ENCODE assay signal across 12 cellular contexts in the genomic region with DNA sequence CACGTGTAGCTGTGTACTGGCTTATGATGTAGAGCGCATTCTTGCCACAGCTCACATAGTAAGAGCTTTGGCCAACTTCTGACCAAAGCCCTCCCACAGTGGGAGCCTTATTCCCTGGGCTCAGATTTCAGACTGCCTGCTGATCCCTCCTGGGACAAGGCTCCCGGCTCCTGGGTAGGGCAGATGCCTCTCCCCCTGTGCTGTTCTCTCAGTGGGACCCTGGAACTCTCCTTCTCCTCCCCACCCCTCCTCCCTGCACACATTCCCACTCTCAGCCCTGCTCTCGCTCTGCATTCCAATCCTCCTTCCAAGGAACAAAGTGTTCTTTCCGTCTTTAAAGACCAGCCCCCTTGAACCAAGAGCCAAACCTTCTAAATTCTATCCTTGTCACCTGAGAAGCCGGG. TPM values are rescaled to one million over a fixed set of nuclear protein-coding genes. Genes with fewer than 3 reads are reported as not detected.
DNase-seq lines count a peak whose midpoint lies in the region; ATAC-seq and TF ChIP-seq lines count a peak whose summit lies in the region.
"Had no signal": no experiment of that assay in that cellular context is flagged by ENCODE, and none has a peak within 500 bp of the region (broad histone marks: within the 10 kb centered on the region; RNA-seq: fewer than 3 reads in every experiment).

No MANE protein-coding gene starts in this region.

- peak overlapping the region; percentile 92 for H3K27ac ChIP-seq in CD4-positive, alpha-beta T cell (ENCODE audit: low read depth, low read length)
- peak overlapping the region; percentile 97 for H3K27ac ChIP-seq in neutrophil

- H3K27me3 ChIP-seq in CD4-positive, alpha-beta T cell (ENCODE audit: control insufficient read depth, insufficient read depth, low read length) = no peaks in the 10 kb centered on the region
- H3K27me3 ChIP-seq in Loucy (ENCODE audit: insufficient read depth, low read length, poor library complexity, severe bottlenecking) (no peaks in the 10 kb centered on the region), neutrophil (no peaks in the 10 kb centered on the region)

- H3K4me1 ChIP-seq in Loucy (ENCODE audit: insufficient read depth, low read length, poor library complexity, severe bottlenecking) (peaks cover 81% of the 10 kb centered on the region), neutrophil (ENCODE audit: control insufficient read depth in 1 of 2, insufficient read depth in 1 of 2, low read depth in 1 of 2, low read length in 1 of 2) (peaks cover 94 to 97% of the 10 kb centered on the region in 2 experiments)

- H3K36me3 Mint-ChIP-seq in CD4-positive, alpha-beta T cell (ENCODE audit: low read depth) = peaks cover 81% of the 10 kb centered on the region

- H3K9ac ChIP-seq in Loucy (ENCODE audit: low read depth, low read length, poor library complexity, severe bottlenecking) = peak overlapping the region; percentile 83

- H3K36me3 ChIP-seq in Loucy (ENCODE audit: insufficient read depth, low read length) (peaks cover 59% of the 10 kb centered on the region), neutrophil (peaks cover 87% of the 10 kb centered on the region)

- H3K4me1 Mint-ChIP-seq in CD4-positive, alpha-beta T cell (ENCODE audit: low read depth) = peaks cover 93% of the 10 kb centered on the region

- peak overlapping the region; percentile 96 for H3K27ac Mint-ChIP-seq in CD4-positive, alpha-beta T cell
- H3K27ac Mint-ChIP-seq: memory B cell had no signal

- CTCF ChIA-PET in CD4-positive, alpha-beta T cell (lab: Charles Lee) = interaction anchor here (1.3 to 2.1 kb wide), 2 partner anchors 16 to 17 kb away, joined by 3 to 14 read pairs; partner anchors contain the start of gene LCP2

- no peak overlapping the region for H2AFZ ChIP-seq in Loucy (ENCODE audit: low read length)

- H3K79me2 ChIP-seq in Loucy (ENCODE audit: insufficient read depth, low read length) = peaks cover 82% of the 10 kb centered on the region

- H3K9me3 ChIP-seq in CD4-positive, alpha-beta T cell (ENCODE audit: control insufficient read depth, low read length) = no peaks in the 10 kb centered on the region
- H3K9me3 ChIP-seq in Loucy (ENCODE audit: insufficient read depth, low read depth, low read length) (no peaks in the 10 kb centered on the region), neutrophil (no peaks in the 10 kb centered on the region)

- POLR2A ChIA-PET in CD4-positive, alpha-beta T cell (lab: Charles Lee) = interaction anchor here (1.4 to 10.5 kb wide), 7 partner anchors 10 to 53 kb away, joined by 4 to 426 read pairs (median 35); partner anchors contain the start of gene LCP2

- no peak for TF ChIP-seq CTCF in CD4-positive, alpha-beta T cell (IDR thresholded peaks at IDR 0.05)
- TF ChIP-seq CTCF in Loucy (conservative IDR thresholded peaks at IDR 0.05; ENCODE audit: low read length) (no peak), neutrophil (IDR thresholded peaks at IDR 0.05) (no peak)

- H3K9me2 ChIP-seq in Loucy (replicated peaks; ENCODE audit: low read depth, low read length) = no peaks in the 10 kb centered on the region

- peaks cover 17% of the 10 kb centered on the region; the same call in 1 of the 2 replicates for H3F3A ChIP-seq in Loucy (ENCODE audit: low read depth)

- ATAC-seq in CD4-positive, alpha-beta T cell (ENCODE audit: poor library complexity) = no peak
- ATAC-seq in GM21526 (IDR thresholded peaks at IDR 0.05; ENCODE audit: low FRiP score, unreplicated experiment) (no peak), GM18909 (IDR thresholded peaks at IDR 0.05; ENCODE audit: poor library complexity, unreplicated experiment) (no peak)
- ATAC-seq: GM12878 had no signal

- H3K9me3 Mint-ChIP-seq in CD4-positive, alpha-beta T cell = no peaks in the 10 kb centered on the region

- H3K27me3 Mint-ChIP-seq in CD4-positive, alpha-beta T cell = no peaks in the 10 kb centered on the region
- H3K27me3 Mint-ChIP-seq: memory B cell had no signal

- intact Hi-C loops in CD4-positive, alpha-beta T cell (cut with DNase I, micrococcal nuclease) = loop anchor here in 1 of 2 experiments (2.0 kb wide), 1 partner anchor 15 kb away; no protein-coding TSS in a partner anchor

- peak overlapping the region; percentile 69 for H3K4me3 ChIP-seq in Loucy (ENCODE audit: low read length, poor library complexity, severe bottlenecking)
- peak overlapping the region; percentile 53 to 57 for H3K4me3 ChIP-seq in neutrophil (ENCODE audit: low read depth in 1 of 2, low read length in 1 of 2)
- H3K4me3 ChIP-seq: GM12878 had no signal

- no peak for DNase-seq in CD4-positive, alpha-beta T cell
- DNase-seq in ecto neural progenitor cell (ENCODE audit: low spot score) = peak; percentile 60
- DNase-seq in NCI-H1092 (lab: John Stamatoyannopoulos, UW) = no peak
- no peak for DNase-seq in DMS 273 treated with DMSO at 0.1 percent for 48 hours (lab: John Stamatoyannopoulos, UW)
- DNase-seq: COR-L47 had no signal

- peak overlapping the region; percentile 98 for H3K4me2 ChIP-seq in Loucy (ENCODE audit: low read depth, low read length, poor library complexity, severe bottlenecking)

- H3K4me3 Mint-ChIP-seq in CD4-positive, alpha-beta T cell = peak overlapping the region; percentile 85

- H4K20me1 ChIP-seq in Loucy (ENCODE audit: insufficient read depth, low read length, poor library complexity, severe bottlenecking) = peaks cover 12% of the 10 kb centered on the region

RNA-seq across cellular contexts. Expression of gene LCP2, which starts 17.5 kb away (rescaled TPM):
- total RNA-seq in CD4-positive, alpha-beta T cell = 100 to 1,000 TPM; 154 to 155 TPM

RNA-seq across cellular contexts. Expression of gene C5orf58, which starts 47.3 kb away (rescaled TPM):
- total RNA-seq in CD4-positive, alpha-beta T cell = not detected
- total RNA-seq: glomerular endothelial cell, GM12878 had no signal
